Comparison of ENCODE assay signal across 12 cellular contexts in the genomic region with DNA sequence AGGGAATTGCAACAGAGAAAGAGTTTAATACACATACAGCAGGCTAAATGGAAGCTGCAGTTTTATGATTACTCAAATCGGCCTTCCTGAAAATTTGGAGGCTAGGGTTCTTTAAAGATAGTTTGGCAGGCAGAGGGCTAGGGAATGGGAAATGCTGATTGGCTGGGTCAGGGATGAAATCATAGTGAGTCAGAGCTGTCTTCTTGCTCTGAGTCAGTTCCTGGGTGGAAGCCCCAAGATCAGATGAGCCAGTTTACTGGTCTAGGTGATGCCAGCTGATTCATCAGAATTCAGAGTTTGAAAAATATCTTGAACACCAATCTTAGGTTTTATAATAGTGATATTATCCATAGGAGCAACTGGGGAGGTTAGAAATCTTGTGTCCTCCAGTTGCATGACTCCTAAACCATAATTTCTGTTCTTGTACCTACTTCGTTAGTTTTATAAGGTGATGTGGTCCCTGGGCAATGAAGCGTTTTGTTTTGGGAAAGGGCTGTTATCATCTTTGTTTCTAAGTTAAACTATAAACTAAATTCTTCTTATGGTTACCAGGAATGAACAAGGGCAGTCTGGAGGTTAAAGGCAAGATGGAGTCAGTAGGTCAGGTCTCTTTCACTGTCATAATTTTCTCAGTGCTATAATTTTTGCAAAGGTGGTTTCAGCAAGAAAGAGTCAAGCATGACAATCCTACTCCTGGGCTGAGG.
DNase-seq lines count a peak whose midpoint lies in the region; ATAC-seq and TF ChIP-seq lines count a peak whose summit lies in the region.
"Had no signal": no experiment of that assay in that cellular context is flagged by ENCODE, and none has a peak within 500 bp of the region (broad histone marks: within the 10 kb centered on the region; RNA-seq: fewer than 3 reads in every experiment).

No MANE protein-coding gene starts in this region.

- no peak overlapping the region for H3K27ac Mint-ChIP-seq in activated T-helper 2 cell treated with anti-CD3 and anti-CD28 coated beads, Interferon-gamma antibody, Interleukin-2, Interleukin-4, amounts not matched to agents 10 μg/mL and 5 μg/mL and 100 μg/mL, durations not matched to agents 14 hours and 24 hours and 36 hours

- no peaks in the 10 kb centered on the region for H3K4me1 ChIP-seq in adrenal gland (replicated peaks in 1 of 2)

- no peaks in the 10 kb centered on the region for H3K27me3 ChIP-seq in adrenal gland
- no peaks in the 10 kb centered on the region for H3K27me3 ChIP-seq in kidney epithelial cell (ENCODE audit: control insufficient read depth, insufficient read depth, low read length)

- no peaks in the 10 kb centered on the region for H3K36me3 ChIP-seq in adrenal gland (replicated peaks in 1 of 2)
- H3K36me3 ChIP-seq in kidney epithelial cell (ENCODE audit: control insufficient read depth, insufficient read depth, low read length) = no peaks in the 10 kb centered on the region

- no peak overlapping the region for H3K27ac ChIP-seq in adrenal gland

- no peak for ATAC-seq in HG03039 (IDR thresholded peaks at IDR 0.05; ENCODE audit: unreplicated experiment)

- H3K27me3 Mint-ChIP-seq in activated T-helper 2 cell treated with anti-CD3 and anti-CD28 coated beads, Interferon-gamma antibody, Interleukin-2, Interleukin-4, amounts not matched to agents 10 μg/mL and 5 μg/mL and 100 μg/mL, durations not matched to agents 14 hours and 24 hours and 36 hours (ENCODE audit: low read depth) = peaks cover 8% of the 10 kb centered on the region

- WGBS in adrenal gland, 4 donors = 80 to 87% (median 83%) methylated on average over 3 of the region's 3 CpGs

- intact Hi-C loops in adrenal gland (cut with DNase I) = no loop called here
- intact Hi-C loops in activated T-helper 2 cell treated with anti-CD3 and anti-CD28 coated beads, Interferon-gamma antibody, Interleukin-2, Interleukin-4, amounts not matched to agents 10 μg/mL and 5 μg/mL and 100 μg/mL, durations not matched to agents 14 hours and 24 hours and 36 hours (cut with micrococcal nuclease) = no loop called here

- no peak overlapping the region for H3K4me3 ChIP-seq in adrenal gland
- no peak overlapping the region for H3K4me3 ChIP-seq in kidney epithelial cell (ENCODE audit: low read depth, low read length)

- DNase-seq in CD1c-positive myeloid dendritic cell (ENCODE audit: extremely low spot score) (peak; percentile 6), HS-5 (ENCODE audit: low read depth) (peak; percentile 35), adrenal gland (peak in 6 of 7 donors; percentile 24 to 74 (median 37)), kidney epithelial cell (ENCODE audit: low read depth) (peak; percentile 54), GF-D8 (lab: John Stamatoyannopoulos, UW) (no peak), AG08395 (ENCODE audit: low spot score) (no peak)
- no peak for DNase-seq in activated T-helper 2 cell treated with anti-CD3 and anti-CD28 coated beads, Interferon-gamma antibody, Interleukin-2, Interleukin-4, amounts not matched to agents 10 μg/mL and 5 μg/mL and 100 μg/mL, durations not matched to agents 14 hours and 24 hours and 36 hours (ENCODE audit: low spot score)
- DNase-seq: activated CD4-positive, alpha-beta T cell treated with anti-CD3 and anti-CD28 coated beads for 4 hours; C1 segment of cervical spinal cord; Kasumi-1; mesenchymal stem cell had no signal

- TF ChIP-seq POLR2A in adrenal gland (IDR thresholded peaks at IDR 0.05) = no peak

- H3K9me3 ChIP-seq in adrenal gland (replicated peaks in 1 of 3) = no peaks in the 10 kb centered on the region

- H3K36me3 Mint-ChIP-seq in activated T-helper 2 cell treated with anti-CD3 and anti-CD28 coated beads, Interferon-gamma antibody, Interleukin-2, Interleukin-4, amounts not matched to agents 10 μg/mL and 5 μg/mL and 100 μg/mL, durations not matched to agents 14 hours and 24 hours and 36 hours (ENCODE audit: low read depth) = peaks cover 3% of the 10 kb centered on the region

- no peak for TF ChIP-seq CTCF in adrenal gland (IDR thresholded peaks at IDR 0.05)
- TF ChIP-seq CTCF in kidney epithelial cell (IDR thresholded peaks at IDR 0.05; ENCODE audit: insufficient read depth, low read length, poor library complexity, severe bottlenecking) = no peak

- no peak overlapping the region for H3K4me3 Mint-ChIP-seq in activated T-helper 2 cell treated with anti-CD3 and anti-CD28 coated beads, Interferon-gamma antibody, Interleukin-2, Interleukin-4, amounts not matched to agents 10 μg/mL and 5 μg/mL and 100 μg/mL, durations not matched to agents 14 hours and 24 hours and 36 hours (ENCODE audit: low read depth)

- peaks cover 2% of the 10 kb centered on the region for H3K4me1 Mint-ChIP-seq in activated T-helper 2 cell treated with anti-CD3 and anti-CD28 coated beads, Interferon-gamma antibody, Interleukin-2, Interleukin-4, amounts not matched to agents 10 μg/mL and 5 μg/mL and 100 μg/mL, durations not matched to agents 14 hours and 24 hours and 36 hours (ENCODE audit: low read depth)

- peaks cover 25% of the 10 kb centered on the region for H3K9me3 Mint-ChIP-seq in activated T-helper 2 cell treated with anti-CD3 and anti-CD28 coated beads, Interferon-gamma antibody, Interleukin-2, Interleukin-4, amounts not matched to agents 10 μg/mL and 5 μg/mL and 100 μg/mL, durations not matched to agents 14 hours and 24 hours and 36 hours

Comparison
In these comparisons a context has a peak if more than half of its experiments do, and no peak if none do; other contexts are left out.
1. DNase-seq: peak in CD1c-positive myeloid dendritic cell (single experiment), HS-5 (single experiment), adrenal gland (6 of 7) and kidney epithelial cell (single experiment); none in activated T-helper 2 cell treated with anti-CD3 and anti-CD28 coated beads, Interferon-gamma antibody, Interleukin-2, Interleukin-4, amounts not matched to agents 10 μg/mL and 5 μg/mL and 100 μg/mL, durations not matched to agents 14 hours and 24 hours and 36 hours (single experiment), GF-D8 (single experiment) and AG08395 (single experiment).